Comparison of ENCODE assay signal across 1 cellular context in genomic region chr2:95283562-95283961, GRCh38.
TF ChIP-seq lines count a peak whose summit lies in the region.

No MANE protein-coding gene starts in this region.

TF ChIP-seq in K562, 482 proteins besides CTCF, POLR2A, EP300 and RAD21 (continued from another document):
- no peak for TF ChIP-seq BRD9 (IDR thresholded peaks at IDR 0.05; ENCODE audit: low read depth, partially characterized antibody)
